In genomic region chr3:159252772-159253384, GRCh38 we compare ENCODE assay signal across 8 cellular contexts.
DNase-seq lines count a peak whose midpoint lies in the region; ATAC-seq and TF ChIP-seq lines count a peak whose summit lies in the region.

No MANE protein-coding gene starts in this region.

- no peaks in the 10 kb centered on the region for H3K9me2 ChIP-seq in GM23248 (ENCODE audit: insufficient read depth)

- H3K9me3 ChIP-seq in GM23248 (ENCODE audit: low read depth) = no peaks in the 10 kb centered on the region
- no peaks in the 10 kb centered on the region for H3K9me3 ChIP-seq in mammary epithelial cell (replicated peaks; ENCODE audit: insufficient read depth, low read length)
- no peaks in the 10 kb centered on the region for H3K9me3 ChIP-seq in osteoblast (ENCODE audit: low read depth, low read length)

- intact Hi-C loops in mammary epithelial cell (cut with micrococcal nuclease) = loop anchor here (1.0 to 10.0 kb wide), 5 partner anchors 94 to 578 kb away; partner anchors contain the start of gene LXN

- no peaks in the 10 kb centered on the region for H4K20me1 ChIP-seq in GM23248 (ENCODE audit: insufficient read depth)
- no peaks in the 10 kb centered on the region for H4K20me1 ChIP-seq in mammary epithelial cell (ENCODE audit: insufficient read depth, low read length)
- no peaks in the 10 kb centered on the region for H4K20me1 ChIP-seq in osteoblast (ENCODE audit: insufficient read depth, low read length)

- dilution Hi-C loops in mammary epithelial cell (cut with HindIII; ENCODE audit: low sequenced_read_pairs) = loop anchor here (25.0 kb wide), 1 partner anchor 341 kb away; no protein-coding TSS in a partner anchor

- no peak overlapping the region for H3K4me3 ChIP-seq in AG10803 (ENCODE audit: low read length)
- H3K4me3 ChIP-seq in GM23248 = peak overlapping the region; percentile 27; the same call in 1 of the 2 replicates
- H3K4me3 ChIP-seq in mammary epithelial cell (replicated peaks in 1 of 3; ENCODE audit: insufficient read depth in 1 of 3, low read depth in 2 of 3, low read length in 3 of 3) = no peak overlapping the region
- no peak overlapping the region for H3K4me3 ChIP-seq in osteoblast (ENCODE audit: insufficient read depth, low read length)

- H3K4me2 ChIP-seq in GM23248 (ENCODE audit: unreplicated experiment) = peak overlapping the region; percentile 57
- H3K4me2 ChIP-seq in mammary epithelial cell (ENCODE audit: insufficient read depth, low read depth, low read length) = no peak overlapping the region
- H3K4me2 ChIP-seq in osteoblast (ENCODE audit: insufficient read depth, low read length) = peak overlapping the region; percentile 16

- no peaks in the 10 kb centered on the region for H3K79me2 ChIP-seq in GM23248 (ENCODE audit: insufficient read depth)
- no peaks in the 10 kb centered on the region for H3K79me2 ChIP-seq in mammary epithelial cell (ENCODE audit: insufficient read depth, low read length)
- no peaks in the 10 kb centered on the region for H3K79me2 ChIP-seq in osteoblast (ENCODE audit: insufficient read depth, low read length)

- TF ChIP-seq CTCF in AG10803 (conservative IDR thresholded peaks at IDR 0.05; ENCODE audit: low read length) (peak; percentile 82), mammary epithelial cell (conservative IDR thresholded peaks at IDR 0.05 in 1 of 2, IDR thresholded peaks at IDR 0.05 in 1 of 2; ENCODE audit: extremely low read depth in 1 of 2, insufficient read depth in 1 of 2, low read depth in 1 of 2, low read length in 2 of 2) (peak; percentile 79 to 85), osteoblast (IDR thresholded peaks at IDR 0.05; ENCODE audit: extremely low read depth, low read depth, low read length) (peak; percentile 72)

- H3K36me3 ChIP-seq in GM23248 (ENCODE audit: low read depth) (no peaks in the 10 kb centered on the region), mammary epithelial cell (ENCODE audit: insufficient read depth, low read length) (no peaks in the 10 kb centered on the region), osteoblast (ENCODE audit: insufficient read depth, low read length) (no peaks in the 10 kb centered on the region)

- BruUV-seq in mammary epithelial cell (replicated peaks; lab: Mats Ljungman, UMichigan) = no TSS peak

- CTCF ChIA-PET in mammary epithelial cell (lab: Charles Lee; ENCODE audit: low non-redundant PET) = interaction anchor here (0.7 kb wide), 3 partner anchors 291 to 1087 kb away, joined by 3 to 5 read pairs (median 3); no protein-coding TSS in a partner anchor

- H3K4me1 ChIP-seq in GM23248 (ENCODE audit: insufficient read depth) = peaks cover 31% of the 10 kb centered on the region
- H3K4me1 ChIP-seq in mammary epithelial cell (ENCODE audit: insufficient read depth, low read length) = no peaks in the 10 kb centered on the region
- peaks cover 19% of the 10 kb centered on the region for H3K4me1 ChIP-seq in osteoblast (ENCODE audit: insufficient read depth, low read length)

- H3K27me3 ChIP-seq in GM23248 (replicated peaks; ENCODE audit: insufficient read depth) = peaks cover 6% of the 10 kb centered on the region; the same call in 1 of the 2 replicates
- H3K27me3 ChIP-seq in mammary epithelial cell (ENCODE audit: insufficient read depth, low read length) = no peaks in the 10 kb centered on the region
- H3K27me3 ChIP-seq in osteoblast (ENCODE audit: insufficient read depth, low read length) = no peaks in the 10 kb centered on the region

- WGBS in GM23248 (ENCODE audit: low coverage in 1 of 2, low lambda C conversion rate in 2 of 2, missing lambda C conversion rate in 2 of 2), 2 experiments = 3 to 12% methylated on average over 2 of the region's 2 CpGs
- WGBS in mammary epithelial cell (ENCODE audit: low coverage, missing lambda C conversion rate) = 5% methylated on average over 2 of the region's 2 CpGs

- DNase-seq in AG10803 (ENCODE audit: low read depth) (peak; percentile 73), GM23248 (peak; percentile 74), NCI-H460 (ENCODE audit: extremely low read depth, low read depth) (peak; percentile 22), mammary epithelial cell (peak; percentile 48), osteoblast (ENCODE audit: insufficient read length, low spot score, missing footprints) (peak; percentile 68)
- no peak for DNase-seq in activated CD4-positive, alpha-beta T cell treated with anti-CD3 and anti-CD28 coated beads for 48 hours
- DNase-seq in activated CD4-positive, alpha-beta T cell treated with anti-CD3 and anti-CD28 coated beads, Interleukin-2, amount 50 U/mL, for 4 hours = no peak

- peaks cover 16% of the 10 kb centered on the region for H3F3A ChIP-seq in GM23248 (ENCODE audit: insufficient read depth)

- H2AFZ ChIP-seq in GM23248 = no peak overlapping the region
- H2AFZ ChIP-seq in mammary epithelial cell (ENCODE audit: low read depth, low read length) = no peak overlapping the region
- no peak overlapping the region for H2AFZ ChIP-seq in osteoblast (ENCODE audit: low read length)

- in situ Hi-C loops in GM23248 (cut with MboI) (loop anchor here (10.0 kb wide), 1 partner anchor 338 kb away; no protein-coding TSS in a partner anchor), mammary epithelial cell (cut with MboI; ENCODE audit: low sequenced_read_pairs in 2 of 2) (loop anchor here (10.0 to 25.0 kb wide), 4 partner anchors 334 to 759 kb away; no protein-coding TSS in a partner anchor)

- ATAC-seq in HG03457 (IDR thresholded peaks at IDR 0.05; ENCODE audit: unreplicated experiment) = no peak

- H3K27ac ChIP-seq in GM23248 (no peak overlapping the region), mammary epithelial cell (ENCODE audit: insufficient read depth, low read depth, low read length) (no peak overlapping the region), osteoblast (ENCODE audit: low read depth, low read length) (no peak overlapping the region)

- H3K9ac ChIP-seq in GM23248 (no peak overlapping the region), mammary epithelial cell (ENCODE audit: insufficient read depth, low read length) (no peak overlapping the region)

Comparison
In these comparisons a context has a peak if more than half of its experiments do, and no peak if none do; other contexts are left out.
1. DNase-seq: peak in AG10803 (single experiment), GM23248 (single experiment), NCI-H460 (single experiment), mammary epithelial cell (single experiment) and osteoblast (single experiment); none in activated CD4-positive, alpha-beta T cell treated with anti-CD3 and anti-CD28 coated beads for 48 hours (single experiment) and activated CD4-positive, alpha-beta T cell treated with anti-CD3 and anti-CD28 coated beads, Interleukin-2, amount 50 U/mL, for 4 hours (0 of 2).
2. Peak in every context shown above with its lines, with median percentiles within 50 percentile points of each other: CTCF ChIP-seq.